Comparison of ENCODE assay signal across 8 cellular contexts in genomic region chr3:59451041-59451763, GRCh38.
DNase-seq lines count a peak whose midpoint lies in the region; ATAC-seq lines count a peak whose summit lies in the region.

No MANE protein-coding gene starts in this region.

- no peak overlapping the region for H4K8ac ChIP-seq in trophoblast cell (ENCODE audit: low read depth, low read length)

- no peak overlapping the region for H3K14ac ChIP-seq in trophoblast cell (ENCODE audit: low read length)

- no CpG with 5 or more reads among the region's 6 CpGs for WGBS in trophoblast cell (ENCODE audit: extremely low coverage, insufficient coverage, insufficient read length)

- peaks cover 11 to 16% of the 10 kb centered on the region in 2 experiments for H3K4me1 ChIP-seq in trophoblast cell (ENCODE audit: control insufficient read depth in 1 of 2, insufficient read depth in 2 of 2, low read length in 2 of 2)

- no peak overlapping the region for H4K12ac ChIP-seq in trophoblast cell (ENCODE audit: low read depth, low read length)

- peaks cover 14% of the 10 kb centered on the region for H3K79me1 ChIP-seq in trophoblast cell (ENCODE audit: low read length)

- H2BK5ac ChIP-seq in trophoblast cell (ENCODE audit: low read depth, low read length, poor library complexity), result peak overlapping the region; percentile 31

- no peak overlapping the region for H3K23ac ChIP-seq in trophoblast cell (ENCODE audit: low read length)

- H4K91ac ChIP-seq in trophoblast cell (ENCODE audit: low read depth, low read length), result peak overlapping the region; percentile 82

- no peaks in the 10 kb centered on the region for H3K79me2 ChIP-seq in trophoblast cell (ENCODE audit: control insufficient read depth, insufficient read depth, low read length, poor library complexity)

- H3K27me3 ChIP-seq in trophoblast cell (ENCODE audit: insufficient read depth, low read length), result no peaks in the 10 kb centered on the region

- H3K36me3 ChIP-seq in trophoblast cell (ENCODE audit: control insufficient read depth in 1 of 2, insufficient read depth in 2 of 2, low read length in 2 of 2), result no peaks in the 10 kb centered on the region

- peak; percentile 90 for DNase-seq in NOMO-1 treated with DMSO at 0.1 percent for 48 hours (lab: John Stamatoyannopoulos, UW; ENCODE audit: unreplicated experiment)
- DNase-seq in activated naive CD4-positive, alpha-beta T cell treated with Interleukin-2 at 50 U/mL for 16 hours, result peak; percentile 50
- peak in 1 of 2 donors; percentile 65 for DNase-seq in trophoblast cell
- no peak for DNase-seq in NCI-H526 (lab: John Stamatoyannopoulos, UW)
- DNase-seq in NCI-H446 treated with DMSO at 0.1 percent for 48 hours (lab: John Stamatoyannopoulos, UW), result no peak
- no peak for DNase-seq in DMS 273 (lab: John Stamatoyannopoulos, UW; ENCODE audit: unreplicated experiment)

- no peak overlapping the region for H3K9ac ChIP-seq in trophoblast cell (ENCODE audit: low read length)

- no peak overlapping the region for H3K4me2 ChIP-seq in trophoblast cell (ENCODE audit: low read length)

- peak overlapping the region; percentile 41 for H2BK12ac ChIP-seq in trophoblast cell (ENCODE audit: low read length)

- peak overlapping the region; percentile 44 for H3K27ac ChIP-seq in trophoblast cell (ENCODE audit: low read depth, low read length)

- peak; percentile 87 for ATAC-seq in GM18519 (IDR thresholded peaks at IDR 0.05; ENCODE audit: low FRiP score, unreplicated experiment)
- peak; percentile 96 for ATAC-seq in HG02759 (IDR thresholded peaks at IDR 0.05; ENCODE audit: unreplicated experiment)

- H2AK5ac ChIP-seq in trophoblast cell (ENCODE audit: low read length), result no peak overlapping the region

- no peaks in the 10 kb centered on the region for H3K9me3 ChIP-seq in trophoblast cell (ENCODE audit: insufficient read depth, low read depth, low read length)

- H3K18ac ChIP-seq in trophoblast cell (ENCODE audit: low read length), result no peak overlapping the region

- no peak overlapping the region for H3K4me3 ChIP-seq in trophoblast cell (ENCODE audit: low read depth, low read length)

- H2AFZ ChIP-seq in trophoblast cell (ENCODE audit: insufficient read depth, low read length, poor library complexity), result no peak overlapping the region

- H3K4ac ChIP-seq in trophoblast cell (ENCODE audit: low read depth, low read length), result no peak overlapping the region

- H2BK120ac ChIP-seq in trophoblast cell (ENCODE audit: insufficient read depth, low read length, poor library complexity), result no peak overlapping the region

Comparison
In these comparisons a context has a peak if more than half of its experiments do, and no peak if none do; other contexts are left out.
1. DNase-seq: peak in NOMO-1 treated with DMSO at 0.1 percent for 48 hours (single experiment) and activated naive CD4-positive, alpha-beta T cell treated with Interleukin-2 at 50 U/mL for 16 hours (single experiment); none in NCI-H526 (0 of 2), NCI-H446 treated with DMSO at 0.1 percent for 48 hours (single experiment) and DMS 273 (single experiment).